Comparison of ENCODE assay signal across 9 cellular contexts in genomic region chr2:45823723-45824206, GRCh38.
DNase-seq lines count a peak whose midpoint lies in the region; ATAC-seq and TF ChIP-seq lines count a peak whose summit lies in the region.
"Had no signal": no experiment of that assay in that cellular context is flagged by ENCODE, and none has a peak within 500 bp of the region (broad histone marks: within the 10 kb centered on the region; RNA-seq: fewer than 3 reads in every experiment).

No MANE protein-coding gene starts in this region.

- DNase-seq in A172 (ENCODE audit: low spot score) (peak; percentile 18), M059J (ENCODE audit: low read depth) (peak; percentile 60), cerebellar nuclear complex (lab: John Stamatoyannopoulos, UW) (peak; percentile 93 to 99), lung (ENCODE audit: low spot score) (peak; percentile 51), inferior parietal cortex (ENCODE audit: extremely low spot score) (no peak), GM13977 (ENCODE audit: low spot score) (no peak)
- no peak for DNase-seq in activated CD4-positive, CD25-positive, alpha-beta regulatory T cell (lab: John Stamatoyannopoulos, UW)

- WGBS in lung, 2 donors = 55 to 68% methylated on average over 4 of the region's 4 CpGs

- no peak overlapping the region for H3K4me3 Mint-ChIP-seq in stimulated activated memory B cell treated with anti-CD40 and anti-IgM and Interleukin-4, amounts not matched to agents 10 μg/mL and 1 μg/mL and 100 μg/mL, for 72 hours

- H3K9me3 ChIP-seq in lung (ENCODE audit: control insufficient read depth in 2 of 2, insufficient read depth in 1 of 2, low read length in 1 of 2) = no peaks in the 10 kb centered on the region

- no peak overlapping the region for H3K27ac Mint-ChIP-seq in stimulated activated memory B cell treated with anti-CD40 and anti-IgM and Interleukin-4, amounts not matched to agents 10 μg/mL and 1 μg/mL and 100 μg/mL, for 72 hours

- TF ChIP-seq CTCF in lung (IDR thresholded peaks at IDR 0.05; ENCODE audit: control extremely low read depth, extremely low read depth) = no peak
- TF ChIP-seq CTCF in GM13977 (IDR thresholded peaks at IDR 0.05; ENCODE audit: extremely low read depth, insufficient read depth, missing control alignments) = no peak

- H3K27ac ChIP-seq in lung (ENCODE audit: low read depth in 1 of 2, low read length in 1 of 2) = peak overlapping the region; percentile 84
- H3K27ac ChIP-seq: HL-60 had no signal

- H3K36me3 Mint-ChIP-seq in stimulated activated memory B cell treated with anti-CD40 and anti-IgM and Interleukin-4, amounts not matched to agents 10 μg/mL and 1 μg/mL and 100 μg/mL, for 72 hours = peaks cover 4% of the 10 kb centered on the region

- H3K4me1 ChIP-seq in lung (ENCODE audit: control insufficient read depth in 2 of 2, insufficient read depth in 2 of 2, low read length in 2 of 2) = peaks cover 33 to 36% of the 10 kb centered on the region in 2 donors

- ATAC-seq in lung (ENCODE audit: insufficient read depth, low FRiP score) = peak; percentile 14
- ATAC-seq in stimulated activated memory B cell treated with anti-CD40 and anti-IgM and Interleukin-4, amounts not matched to agents 10 μg/mL and 1 μg/mL and 100 μg/mL, for 72 hours = no peak

- H3K4me3 ChIP-seq in lung = no peak overlapping the region

- H3K27me3 Mint-ChIP-seq in stimulated activated memory B cell treated with anti-CD40 and anti-IgM and Interleukin-4, amounts not matched to agents 10 μg/mL and 1 μg/mL and 100 μg/mL, for 72 hours = no peaks in the 10 kb centered on the region

- in situ Hi-C loops in GM13977 (cut with MboI; ENCODE audit: low pct_unique_long_range_greater_than_20kb, low sequenced_read_pairs, unreplicated experiment) = no loop called here

- no peaks in the 10 kb centered on the region for H3K27me3 ChIP-seq in lung (ENCODE audit: control insufficient read depth, insufficient read depth)

- H3K4me1 Mint-ChIP-seq in stimulated activated memory B cell treated with anti-CD40 and anti-IgM and Interleukin-4, amounts not matched to agents 10 μg/mL and 1 μg/mL and 100 μg/mL, for 72 hours = peaks cover 56% of the 10 kb centered on the region

- H3K9me3 Mint-ChIP-seq in stimulated activated memory B cell treated with anti-CD40 and anti-IgM and Interleukin-4, amounts not matched to agents 10 μg/mL and 1 μg/mL and 100 μg/mL, for 72 hours = no peaks in the 10 kb centered on the region

- no peaks in the 10 kb centered on the region for H3K36me3 ChIP-seq in lung (ENCODE audit: control insufficient read depth in 2 of 2, insufficient read depth in 2 of 2, low read length in 2 of 2)

Comparison
In these comparisons a context has a peak if more than half of its experiments do, and no peak if none do; other contexts are left out.
1. DNase-seq: peak in A172 (single experiment), M059J (single experiment), cerebellar nuclear complex (2 of 2) and lung (single experiment); none in inferior parietal cortex (single experiment), GM13977 (single experiment) and activated CD4-positive, CD25-positive, alpha-beta regulatory T cell (0 of 4).